8 cellular contexts compared by ENCODE assay signal in genomic region chr5:172420215-172420934, GRCh38. TPM values are rescaled to one million over a fixed set of nuclear protein-coding genes. Genes with fewer than 3 reads are reported as not detected.
A peak's percentile ranks its signal among the peaks of the same experiment; 100 is the strongest.
DNase-seq lines count a peak whose midpoint lies in the region; ATAC-seq and TF ChIP-seq lines count a peak whose summit lies in the region.

No MANE protein-coding gene starts in this region.

- H3K9ac ChIP-seq in HCT116 (ENCODE audit: low read length): no peak overlapping the region

- DNase-seq in A673 (ENCODE audit: low spot score): peak; percentile 54
- DNase-seq in HCT116 (ENCODE audit: low read depth, low spot score): peak; percentile 60
- DNase-seq in WTC11 (ENCODE audit: low spot score): peak; percentile 62
- DNase-seq in germinal center (ENCODE audit: low spot score): peak; percentile 38
- no peak for DNase-seq in progenitor cell of endocrine pancreas (ENCODE audit: low spot score, unreplicated experiment)
- no peak for DNase-seq in NCI-H1105 treated with DMSO at 0.1 percent for 48 hours (lab: John Stamatoyannopoulos, UW)
- DNase-seq in effector memory CD4-positive, alpha-beta T cell: no peak

- H3K9me2 ChIP-seq in HCT116 (ENCODE audit: insufficient read depth): no peaks in the 10 kb centered on the region

- RAD21 ChIA-PET in HCT116 (lab: Charles Lee; ENCODE audit: low non-redundant PET in 1 of 2, low total read pairs in 2 of 2, uncharacterized antibody in 2 of 2, unreplicated experiment in 2 of 2): no interaction called here

- no peaks in the 10 kb centered on the region; the same call in 1 of the 2 replicates for H3K9me3 Mint-ChIP-seq in WTC11
- no peaks in the 10 kb centered on the region for H3K9me3 Mint-ChIP-seq in progenitor cell of endocrine pancreas (ENCODE audit: low read depth)

- intact Hi-C loops in A673 (cut with micrococcal nuclease; ENCODE audit: unreplicated experiment) (no loop called here), HCT116 (cut with micrococcal nuclease) (no loop called here)

- H3K79me2 ChIP-seq in HCT116 (ENCODE audit: insufficient read depth, low read length): peaks cover 4% of the 10 kb centered on the region; the same call in 1 of the 2 replicates

- H3K4me3 ChIP-seq in A673 (ENCODE audit: low read depth, low read length, poor library complexity, severe bottlenecking) (no peak overlapping the region), HCT116 (replicated peaks in 1 of 2; ENCODE audit: low read depth in 1 of 2, low read length in 2 of 2) (no peak overlapping the region)
- H3K4me3 ChIP-seq in effector memory CD4-positive, alpha-beta T cell (ENCODE audit: insufficient read depth, low read depth, low read length, poor library complexity, severe bottlenecking): no peak overlapping the region

- CTCF ChIA-PET in A673 (lab: Charles Lee): interaction anchor here (0.8 kb wide), 1 partner anchor 31 kb away, joined by 3 read pairs; no protein-coding TSS in a partner anchor
- CTCF ChIA-PET in HCT116 (lab: Charles Lee): interaction anchor here (1.1 kb wide), 1 partner anchor 31 kb away, joined by 3 read pairs; no protein-coding TSS in a partner anchor
- CTCF ChIA-PET in WTC11 (lab: Charles Lee): interaction anchor here (1.7 kb wide), 1 partner anchor 31 kb away, joined by 5 read pairs; no protein-coding TSS in a partner anchor

- H3K27me3 Mint-ChIP-seq in WTC11 (ENCODE audit: low read depth) (no peaks in the 10 kb centered on the region), progenitor cell of endocrine pancreas (no peaks in the 10 kb centered on the region)

- BruUV-seq in A673 (replicated peaks; lab: Mats Ljungman, UMichigan) (no TSS peak), HCT116 (replicated peaks; lab: Mats Ljungman, UMichigan) (no TSS peak)

- H3K4me1 Mint-ChIP-seq in WTC11: peaks cover 18% of the 10 kb centered on the region
- peaks cover 11% of the 10 kb centered on the region for H3K4me1 Mint-ChIP-seq in progenitor cell of endocrine pancreas (ENCODE audit: low read depth)

- no peaks in the 10 kb centered on the region for H4K20me1 ChIP-seq in HCT116 (ENCODE audit: insufficient read depth)

- no peaks in the 10 kb centered on the region for H3K9me3 ChIP-seq in A673 (ENCODE audit: low read depth, low read length, poor library complexity, severe bottlenecking)
- no peaks in the 10 kb centered on the region for H3K9me3 ChIP-seq in HCT116 (ENCODE audit: control insufficient read depth in 1 of 2, insufficient read depth in 1 of 2, low read depth in 1 of 2, low read length in 2 of 2)
- no peaks in the 10 kb centered on the region for H3K9me3 ChIP-seq in effector memory CD4-positive, alpha-beta T cell (ENCODE audit: control insufficient read depth, low read length)

- TF ChIP-seq CTCF in A673 (conservative IDR thresholded peaks at IDR 0.05; ENCODE audit: low read depth, low read length) (no peak), HCT116 (IDR thresholded peaks at IDR 0.05 in 2 of 3, conservative IDR thresholded peaks at IDR 0.05 in 1 of 3; ENCODE audit: borderline replicate concordance in 1 of 3, insufficient read depth in 1 of 3, low read depth in 2 of 3, low read length in 2 of 3) (no peak), WTC11 (IDR thresholded peaks at IDR 0.05) (no peak), progenitor cell of endocrine pancreas (IDR thresholded peaks at IDR 0.05; ENCODE audit: unreplicated experiment) (no peak)

- no peak for TF ChIP-seq RAD21 in HCT116 (IDR thresholded peaks at IDR 0.05; ENCODE audit: low read depth)

- no peaks in the 10 kb centered on the region for H3K27me3 ChIP-seq in A673 (replicated peaks; ENCODE audit: insufficient read depth, low read depth, low read length, poor library complexity)
- no peaks in the 10 kb centered on the region for H3K27me3 ChIP-seq in HCT116 (ENCODE audit: insufficient read depth, low read length)
- H3K27me3 ChIP-seq in effector memory CD4-positive, alpha-beta T cell (replicated peaks; ENCODE audit: control insufficient read depth, insufficient read depth, low read length, poor library complexity, severe bottlenecking): no peaks in the 10 kb centered on the region

- H3K36me3 ChIP-seq in A673 (ENCODE audit: insufficient read depth, low read length, poor library complexity, severe bottlenecking): no peaks in the 10 kb centered on the region
- no peaks in the 10 kb centered on the region; a peak in 2 of 4 replicates for H3K36me3 ChIP-seq in HCT116 (ENCODE audit: control insufficient read depth in 1 of 2, insufficient read depth in 2 of 2, low read length in 2 of 2)
- H3K36me3 ChIP-seq in effector memory CD4-positive, alpha-beta T cell (ENCODE audit: control insufficient read depth, insufficient read depth, low read length): no peaks in the 10 kb centered on the region

- no peak overlapping the region for H2AFZ ChIP-seq in HCT116 (ENCODE audit: low read depth, low read length, poor library complexity, severe bottlenecking)

- no peak for TF ChIP-seq POLR2A in HCT116 (IDR thresholded peaks at IDR 0.05; ENCODE audit: borderline replicate concordance, extremely low read depth, insufficient read depth, insufficient read length)

- H3K4me1 ChIP-seq in A673 (ENCODE audit: insufficient read depth, low read length, poor library complexity, severe bottlenecking): peaks cover 31% of the 10 kb centered on the region
- H3K4me1 ChIP-seq in HCT116 (ENCODE audit: control insufficient read depth in 1 of 2, insufficient read depth in 2 of 2, low read length in 2 of 2): peaks cover 0 to 10% of the 10 kb centered on the region in 2 experiments; a peak in 2 of 4 replicates
- H3K4me1 ChIP-seq in effector memory CD4-positive, alpha-beta T cell (ENCODE audit: control insufficient read depth, insufficient read depth, low read length, poor library complexity, severe bottlenecking): no peaks in the 10 kb centered on the region

- H3K36me3 Mint-ChIP-seq in WTC11 (peaks cover 56% of the 10 kb centered on the region), progenitor cell of endocrine pancreas (ENCODE audit: insufficient read depth) (peaks cover 24% of the 10 kb centered on the region)

- H3K4me2 ChIP-seq in HCT116 (ENCODE audit: low read length): peak overlapping the region; percentile 3; the same call in 1 of the 2 replicates

- POLR2A ChIA-PET in A673 (lab: Charles Lee; ENCODE audit: low non-redundant PET): interaction anchor here (1.0 kb wide), 1 partner anchor 17 kb away, joined by 5 read pairs; no protein-coding TSS in a partner anchor
- POLR2A ChIA-PET in HCT116 (lab: Charles Lee): no interaction called here
- POLR2A ChIA-PET in WTC11 (lab: Charles Lee): no interaction called here

- H3K27ac Mint-ChIP-seq in WTC11: peak overlapping the region; percentile 79; the same call in 1 of the 2 replicates
- peak overlapping the region; percentile 12 for H3K27ac Mint-ChIP-seq in progenitor cell of endocrine pancreas

- ATAC-seq in HCT116: peak; percentile 86
- ATAC-seq in WTC11: peak; percentile 87
- no peak for ATAC-seq in GM21619 (IDR thresholded peaks at IDR 0.05; ENCODE audit: unreplicated experiment)

- H3K27ac ChIP-seq in A673 (ENCODE audit: low read depth, low read length, poor library complexity, severe bottlenecking): peak overlapping the region; percentile 44
- no peak overlapping the region for H3K27ac ChIP-seq in HCT116 (ENCODE audit: low read depth, low read length)
- H3K27ac ChIP-seq in effector memory CD4-positive, alpha-beta T cell (ENCODE audit: insufficient read depth, low read length, poor library complexity, severe bottlenecking): no peak overlapping the region

- no peak overlapping the region for H3K4me3 Mint-ChIP-seq in WTC11
- H3K4me3 Mint-ChIP-seq in progenitor cell of endocrine pancreas (ENCODE audit: low read depth): no peak overlapping the region

TF ChIP-seq in HCT116, 20 proteins besides CTCF, POLR2A, EP300 and RAD21:
- no peak for TF ChIP-seq ATF3 (IDR thresholded peaks at IDR 0.05)
- peak; percentile 88 for TF ChIP-seq SP1 (IDR thresholded peaks at IDR 0.05; ENCODE audit: low read depth)
- TF ChIP-seq CEBPB (IDR thresholded peaks at IDR 0.05; ENCODE audit: low read depth): peak; percentile 81
- no peak for TF ChIP-seq POLR2AphosphoS5 (IDR thresholded peaks at IDR 0.05; ENCODE audit: low read depth, low read length)

TF ChIP-seq in WTC11, 78 proteins besides CTCF, POLR2A, EP300 and RAD21 (continues in another document):
- TF ChIP-seq MAX (CRISPR knock-in tag; IDR thresholded peaks at IDR 0.05) (no peak), GTF2I (CRISPR knock-in tag; conservative IDR thresholded peaks at IDR 0.05) (no peak), FOXK1 (CRISPR knock-in tag; IDR thresholded peaks at IDR 0.05) (0 out of 2 replicates have a peak, but pooled peaks have one; percentile 31), ZNF263 (CRISPR knock-in tag; IDR thresholded peaks at IDR 0.05; ENCODE audit: low read depth) (no peak)
- TF ChIP-seq, protein P1, sequence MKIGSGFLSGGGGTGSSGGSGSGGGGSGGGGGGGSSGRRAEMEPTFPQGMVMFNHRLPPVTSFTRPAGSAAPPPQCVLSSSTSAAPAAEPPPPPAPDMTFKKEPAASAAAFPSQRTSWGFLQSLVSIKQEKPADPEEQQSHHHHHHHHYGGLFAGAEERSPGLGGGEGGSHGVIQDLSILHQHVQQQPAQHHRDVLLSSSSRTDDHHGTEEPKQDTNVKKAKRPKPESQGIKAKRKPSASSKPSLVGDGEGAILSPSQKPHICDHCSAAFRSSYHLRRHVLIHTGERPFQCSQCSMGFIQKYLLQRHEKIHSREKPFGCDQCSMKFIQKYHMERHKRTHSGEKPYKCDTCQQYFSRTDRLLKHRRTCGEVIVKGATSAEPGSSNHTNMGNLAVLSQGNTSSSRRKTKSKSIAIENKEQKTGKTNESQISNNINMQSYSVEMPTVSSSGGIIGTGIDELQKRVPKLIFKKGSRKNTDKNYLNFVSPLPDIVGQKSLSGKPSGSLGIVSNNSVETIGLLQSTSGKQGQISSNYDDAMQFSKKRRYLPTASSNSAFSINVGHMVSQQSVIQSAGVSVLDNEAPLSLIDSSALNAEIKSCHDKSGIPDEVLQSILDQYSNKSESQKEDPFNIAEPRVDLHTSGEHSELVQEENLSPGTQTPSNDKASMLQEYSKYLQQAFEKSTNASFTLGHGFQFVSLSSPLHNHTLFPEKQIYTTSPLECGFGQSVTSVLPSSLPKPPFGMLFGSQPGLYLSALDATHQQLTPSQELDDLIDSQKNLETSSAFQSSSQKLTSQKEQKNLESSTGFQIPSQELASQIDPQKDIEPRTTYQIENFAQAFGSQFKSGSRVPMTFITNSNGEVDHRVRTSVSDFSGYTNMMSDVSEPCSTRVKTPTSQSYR (CRISPR knock-in tag; IDR thresholded peaks at IDR 0.05): no peak

RNA-seq across cellular contexts. Expression of gene SH3PXD2B, which starts 34.0 kb away (rescaled TPM):
- total RNA-seq in A673 (2021) (28.1 and 32.1 TPM in 2 replicates), HCT116 (2021; ENCODE audit: unreplicated experiment) (27.5 TPM), WTC11 (2021) (52.2 to 64.1 TPM (median 57.4 TPM) in 3 replicates), progenitor cell of endocrine pancreas (72.4 and 79.8 TPM in 2 replicates)
- polyA plus RNA-seq in HCT116 (2012): 13.4 TPM in 2 replicates

Comparison
In these comparisons a context has a peak if more than half of its experiments do, and no peak if none do; other contexts are left out.
1. DNase-seq: peak in A673 (single experiment), HCT116 (single experiment), WTC11 (single experiment) and germinal center (single experiment); none in progenitor cell of endocrine pancreas (single experiment), NCI-H1105 treated with DMSO at 0.1 percent for 48 hours (single experiment) and effector memory CD4-positive, alpha-beta T cell (0 of 3).